ENCODE assay signal across 11 cellular contexts in genomic region chr11:22539851-22540376, GRCh38.
A peak's percentile ranks its signal among the peaks of the same experiment; 100 is the strongest.
DNase-seq lines count a peak whose midpoint lies in the region; ATAC-seq and FAIRE-seq lines count a peak whose summit lies in the region.
"Had no signal": no experiment of that assay in that cellular context is flagged by ENCODE, and none has a peak within 500 bp of the region (broad histone marks: within the 10 kb centered on the region; RNA-seq: fewer than 3 reads in every experiment).

No MANE protein-coding gene starts in this region.

- H3K4me1 ChIP-seq in small intestine (ENCODE audit: control insufficient read depth in 2 of 2, insufficient read depth in 1 of 2, low read depth in 1 of 2, low read length in 1 of 2), result no peaks in the 10 kb centered on the region
- H3K4me1 ChIP-seq: BLaER1 had no signal

- H3K9me3 ChIP-seq in small intestine (ENCODE audit: control insufficient read depth, low read depth), result no peaks in the 10 kb centered on the region
- H3K9me3 ChIP-seq: BLaER1 had no signal

- peak; percentile 70 for ATAC-seq in esophagus mucosa
- no peak for ATAC-seq in HG02571 (IDR thresholded peaks at IDR 0.05; ENCODE audit: unreplicated experiment)
- no peak for ATAC-seq in GM21528 (IDR thresholded peaks at IDR 0.05; ENCODE audit: low FRiP score, unreplicated experiment)
- ATAC-seq in GM21360 (IDR thresholded peaks at IDR 0.05; ENCODE audit: unreplicated experiment), result no peak
- ATAC-seq: T-cell had no signal

- DNase-seq in NCI-H524 (lab: John Stamatoyannopoulos, UW) (peak; percentile 26 to 50), NCI-H524 treated with DMSO at 0.1 percent for 48 hours (lab: John Stamatoyannopoulos, UW) (no peak), NCI-H226 (peak; percentile 20), small intestine (peak; percentile 29)
- DNase-seq: left cardiac atrium, T-cell had no signal

- no peaks in the 10 kb centered on the region for H3K27me3 ChIP-seq in small intestine (ENCODE audit: control insufficient read depth in 2 of 2, insufficient read depth in 2 of 2, low read length in 2 of 2)
- H3K27me3 ChIP-seq: BLaER1 had no signal

- H3K4me3 ChIP-seq in small intestine (ENCODE audit: low read depth in 1 of 2, low read length in 2 of 2), result no peak overlapping the region
- H3K4me3 ChIP-seq: BLaER1 had no signal

- no peak overlapping the region for H3K27ac ChIP-seq in small intestine (ENCODE audit: low read depth in 1 of 2, low read length in 1 of 2)
- H3K27ac ChIP-seq: BLaER1 had no signal

- no peaks in the 10 kb centered on the region for H3K36me3 ChIP-seq in small intestine (ENCODE audit: control insufficient read depth in 2 of 2, insufficient read depth in 2 of 2, low read length in 2 of 2)
- H3K36me3 ChIP-seq: BLaER1 had no signal

- no peak for FAIRE-seq in small intestine (lab: Jason Lieb, UNC)
